Comparison of ENCODE assay signal across 10 cellular contexts in the genomic region with DNA sequence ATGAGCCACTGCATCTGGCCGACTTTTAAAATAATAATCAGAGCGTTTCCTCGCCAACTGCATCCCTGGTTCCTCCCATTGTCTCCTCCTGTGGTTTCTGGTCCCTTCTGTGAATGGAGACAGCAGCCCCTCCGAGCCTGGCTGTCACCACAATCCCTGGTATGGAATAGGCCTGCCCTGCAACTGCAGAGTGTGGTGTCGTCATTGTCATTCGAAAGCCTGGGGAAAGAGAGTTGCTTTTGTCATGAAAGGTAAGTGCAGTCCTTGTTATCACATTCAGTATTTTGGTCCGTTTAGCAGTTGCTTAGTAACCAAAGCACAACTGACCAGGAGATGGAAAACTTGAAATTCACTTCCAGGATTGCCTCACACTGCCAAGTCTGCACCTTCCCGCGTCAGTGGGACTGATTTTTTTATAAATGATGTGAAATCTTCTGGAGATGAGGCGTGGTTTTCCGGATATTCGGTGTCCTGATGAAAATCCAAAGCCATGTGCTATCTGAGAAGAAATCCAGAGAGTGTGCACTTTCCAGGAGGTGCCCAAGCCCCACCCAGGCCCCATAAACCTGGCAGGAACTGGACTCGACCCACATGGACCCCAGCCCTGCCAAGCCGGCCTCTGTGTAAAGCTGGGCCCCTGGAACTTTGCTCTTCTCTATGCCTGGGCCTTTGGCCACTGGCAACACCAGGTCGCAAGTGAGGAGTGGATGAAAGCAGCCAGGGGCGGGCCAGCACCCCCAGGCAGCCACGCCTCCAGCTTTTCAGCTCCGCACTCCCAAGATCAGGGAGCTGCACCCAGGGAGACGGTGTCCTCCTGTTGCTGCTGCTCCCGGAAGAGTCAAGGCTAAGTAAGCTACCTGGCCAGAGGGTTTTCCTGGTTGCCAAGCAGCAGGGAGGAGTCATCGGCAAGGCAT.
DNase-seq lines count a peak whose midpoint lies in the region; ATAC-seq and FAIRE-seq lines count a peak whose summit lies in the region.
"Had no signal": no experiment of that assay in that cellular context is flagged by ENCODE, and none has a peak within 500 bp of the region (broad histone marks: within the 10 kb centered on the region; RNA-seq: fewer than 3 reads in every experiment).

No MANE protein-coding gene starts in this region.

- H3K9ac ChIP-seq in neuronal stem cell (ENCODE audit: low read depth, low read length, poor library complexity): no peak overlapping the region

- H3K79me1 ChIP-seq in neuronal stem cell (ENCODE audit: low read depth, low read length): peaks cover 2% of the 10 kb centered on the region

- H2BK5ac ChIP-seq in neuronal stem cell (ENCODE audit: low read length): no peak overlapping the region

- no peak overlapping the region for H3K14ac ChIP-seq in neuronal stem cell (ENCODE audit: low read length)

- H4K91ac ChIP-seq in neuronal stem cell (ENCODE audit: low read depth, low read length, poor library complexity): no peak overlapping the region

- WGBS in neuronal stem cell (ENCODE audit: extremely low coverage in 2 of 2, insufficient read length in 2 of 2, insufficient replicate concordance in 1 of 2), 2 donors: no CpG with 5 or more reads among the region's 21 CpGs

- H2BK12ac ChIP-seq in neuronal stem cell (ENCODE audit: low read length): no peak overlapping the region

- no peak overlapping the region for H3K4me2 ChIP-seq in neuronal stem cell (ENCODE audit: insufficient read depth, low read length, poor library complexity, severe bottlenecking)

- no peak overlapping the region for H2AFZ ChIP-seq in neuronal stem cell (ENCODE audit: low read length)

- H3K23ac ChIP-seq in neuronal stem cell (ENCODE audit: low read depth, low read length, poor library complexity): no peak overlapping the region

- no peak overlapping the region for H3K27ac ChIP-seq in neuronal stem cell (replicated peaks; ENCODE audit: low read length)
- H3K27ac ChIP-seq: spleen had no signal

- H2BK15ac ChIP-seq in neuronal stem cell (ENCODE audit: low read length): no peak overlapping the region

- peaks cover 13 to 16% of the 10 kb centered on the region in 2 donors for H3K4me1 ChIP-seq in neuronal stem cell (ENCODE audit: control insufficient read depth in 2 of 2, insufficient read depth in 1 of 2, low read depth in 1 of 2, low read length in 2 of 2)
- H3K4me1 ChIP-seq: spleen had no signal

- H3K18ac ChIP-seq in neuronal stem cell (ENCODE audit: low read length): peak overlapping the region; percentile 9

- H2AK5ac ChIP-seq in neuronal stem cell (ENCODE audit: low read depth, low read length): peak overlapping the region; percentile 16

- DNase-seq in GM04503 (ENCODE audit: low read depth) (peak; percentile 20), RCC 7860 (ENCODE audit: low spot score) (peak; percentile 39), Right ventricle myocardium superior (peak; percentile 50), neuronal stem cell (ENCODE audit: low spot score) (no peak), NCI-H1048 (lab: John Stamatoyannopoulos, UW) (no peak)
- no peak for DNase-seq in activated naive CD4-positive, alpha-beta T cell treated with anti-CD3 and anti-CD28 coated beads, Interleukin-2, amount 50 U/mL, for 16 hours
- DNase-seq in activated CD4-positive, alpha-beta T cell treated with anti-CD3 and anti-CD28 coated beads for 4 hours: no peak
- DNase-seq: activated B cell treated with CpG ODN at 0.5 μM for 24 hours, spleen had no signal

- intact Hi-C loops in Right ventricle myocardium superior (cut with DNase I): loop anchor here (5.0 kb wide), 1 partner anchor 49 kb away; no protein-coding TSS in a partner anchor

- no peak overlapping the region for H4K8ac ChIP-seq in neuronal stem cell (ENCODE audit: low read depth, low read length)

- no peak for FAIRE-seq in RCC 7860 (lab: Jason Lieb, UNC)

- no peaks in the 10 kb centered on the region for H3K27me3 ChIP-seq in neuronal stem cell (ENCODE audit: control insufficient read depth in 3 of 3, insufficient read depth in 3 of 3, low read depth in 1 of 3, low read length in 3 of 3)
- H3K27me3 ChIP-seq: spleen had no signal

- no peak overlapping the region for H3K4ac ChIP-seq in neuronal stem cell (ENCODE audit: low read length)

- H3K9me3 ChIP-seq in neuronal stem cell (replicated peaks in 1 of 2; ENCODE audit: control insufficient read depth in 2 of 2, insufficient read depth in 1 of 2, low read depth in 1 of 2, low read length in 2 of 2): no peaks in the 10 kb centered on the region
- H3K9me3 ChIP-seq: spleen had no signal

- peak; percentile 92 for ATAC-seq in Right ventricle myocardium superior (ENCODE audit: poor library complexity)
- no peak for ATAC-seq in GM21717 (IDR thresholded peaks at IDR 0.05; ENCODE audit: unreplicated experiment)

- H3K4me3 ChIP-seq in neuronal stem cell (ENCODE audit: low read length in 2 of 2): no peak overlapping the region
- H3K4me3 ChIP-seq: spleen had no signal

- H2BK120ac ChIP-seq in neuronal stem cell (ENCODE audit: low read depth, low read length): no peak overlapping the region

- peaks cover 0 to 3% of the 10 kb centered on the region in 2 donors for H3K36me3 ChIP-seq in neuronal stem cell (replicated peaks in 1 of 2; ENCODE audit: control insufficient read depth in 2 of 2, insufficient read depth in 2 of 2, low read length in 2 of 2)

Comparison
In these comparisons a context has a peak if more than half of its experiments do, and no peak if none do; other contexts are left out.
1. DNase-seq: peak in GM04503 (single experiment), RCC 7860 (single experiment) and Right ventricle myocardium superior (single experiment); none in neuronal stem cell (single experiment), NCI-H1048 (single experiment), activated naive CD4-positive, alpha-beta T cell treated with anti-CD3 and anti-CD28 coated beads, Interleukin-2, amount 50 U/mL, for 16 hours (single experiment) and activated CD4-positive, alpha-beta T cell treated with anti-CD3 and anti-CD28 coated beads for 4 hours (0 of 2).